ENCODE assay signal across 1 cellular context in the genomic region with DNA sequence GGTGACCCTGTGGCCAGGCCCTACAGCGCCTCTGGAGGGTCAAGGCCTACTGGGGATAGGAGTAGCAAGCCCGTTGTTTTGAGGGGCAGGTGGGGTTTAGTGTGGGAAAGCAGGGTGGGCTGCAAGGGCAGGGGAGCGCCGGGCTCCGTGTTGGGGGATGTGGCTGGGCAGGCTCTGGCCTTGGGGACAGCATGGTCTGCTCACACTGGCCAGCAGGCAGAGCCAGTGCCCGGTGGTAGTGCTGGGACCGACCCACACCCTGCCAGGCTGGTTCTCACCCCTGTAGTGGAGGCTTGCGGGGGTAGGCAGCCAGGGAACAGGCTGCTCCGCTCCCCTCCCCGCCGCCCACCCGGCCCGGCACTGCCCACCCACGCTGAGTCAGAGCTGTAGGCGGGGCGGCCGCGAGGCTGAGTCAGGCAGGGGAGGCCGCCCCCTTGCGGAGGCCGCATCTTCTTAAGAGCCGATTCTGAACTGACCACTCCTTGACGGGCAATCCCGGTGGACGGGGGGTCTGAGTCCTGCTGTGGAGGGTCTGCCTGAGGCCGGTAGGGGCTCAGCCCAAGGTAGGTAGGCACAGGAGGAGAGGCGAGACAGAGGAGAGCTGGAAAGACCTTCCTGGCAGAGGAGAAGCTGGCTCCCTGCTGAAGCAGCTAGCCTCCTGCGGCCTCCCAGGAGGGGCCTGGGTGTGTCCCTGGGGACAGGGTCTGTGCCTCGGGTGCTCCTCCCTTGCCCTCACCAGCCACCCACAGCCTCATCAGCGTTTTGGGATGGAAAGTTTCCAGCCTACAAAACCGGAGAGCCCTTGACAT.
TF ChIP-seq lines count a peak whose summit lies in the region.

No MANE protein-coding gene starts in this region.

TF ChIP-seq in K562, 482 proteins besides CTCF, POLR2A, EP300 and RAD21 (continued from another document and continues in another):
- TF ChIP-seq, protein P1, sequence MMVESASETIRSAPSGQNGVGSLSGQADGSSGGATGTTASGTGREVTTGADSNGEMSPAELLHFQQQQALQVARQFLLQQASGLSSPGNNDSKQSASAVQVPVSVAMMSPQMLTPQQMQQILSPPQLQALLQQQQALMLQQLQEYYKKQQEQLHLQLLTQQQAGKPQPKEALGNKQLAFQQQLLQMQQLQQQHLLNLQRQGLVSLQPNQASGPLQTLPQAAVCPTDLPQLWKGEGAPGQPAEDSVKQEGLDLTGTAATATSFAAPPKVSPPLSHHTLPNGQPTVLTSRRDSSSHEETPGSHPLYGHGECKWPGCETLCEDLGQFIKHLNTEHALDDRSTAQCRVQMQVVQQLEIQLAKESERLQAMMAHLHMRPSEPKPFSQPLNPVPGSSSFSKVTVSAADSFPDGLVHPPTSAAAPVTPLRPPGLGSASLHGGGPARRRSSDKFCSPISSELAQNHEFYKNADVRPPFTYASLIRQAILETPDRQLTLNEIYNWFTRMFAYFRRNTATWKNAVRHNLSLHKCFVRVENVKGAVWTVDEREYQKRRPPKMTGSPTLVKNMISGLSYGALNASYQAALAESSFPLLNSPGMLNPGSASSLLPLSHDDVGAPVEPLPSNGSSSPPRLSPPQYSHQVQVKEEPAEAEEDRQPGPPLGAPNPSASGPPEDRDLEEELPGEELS (CRISPR knock-in tag; IDR thresholded peaks at IDR 0.05; ENCODE audit: borderline replicate concordance) = no peak
- TF ChIP-seq ZNF589 (CRISPR knock-in tag; IDR thresholded peaks at IDR 0.05; ENCODE audit: low read depth) (no peak; the same call in 1 of the 2 replicates), SMARCE1 (IDR thresholded peaks at IDR 0.05) (peak; percentile 79), SLC30A9 (CRISPR knock-in tag; IDR thresholded peaks at IDR 0.05) (no peak), TEAD1 (CRISPR knock-in tag; IDR thresholded peaks at IDR 0.05) (peak; percentile 29 to 64), ELF4 (CRISPR knock-in tag; IDR thresholded peaks at IDR 0.05) (no peak), NFRKB (IDR thresholded peaks at IDR 0.05; ENCODE audit: low read depth) (peak; percentile 31; the same call in 1 of the 2 replicates), CBX1 (IDR thresholded peaks at IDR 0.05; ENCODE audit: low read depth) (no peak), GTF2F1 (IDR thresholded peaks at IDR 0.05; ENCODE audit: low read depth, low read length) (no peak), ZNF77 (CRISPR knock-in tag; IDR thresholded peaks at IDR 0.05) (no peak), MAFG (tag; conservative IDR thresholded peaks at IDR 0.05) (peak; percentile 65; the same call in 1 of the 2 replicates), BRCA1 (IDR thresholded peaks at IDR 0.05) (no peak), BRCA1 (CRISPR knock-in tag; IDR thresholded peaks at IDR 0.05) (no peak), SRF (CRISPR knock-in tag; IDR thresholded peaks at IDR 0.05) (no peak), STAT5A (IDR thresholded peaks at IDR 0.05; ENCODE audit: borderline replicate concordance, low read length) (no peak), ZNF175 (CRISPR knock-in tag; IDR thresholded peaks at IDR 0.05; ENCODE audit: low read depth) (no peak; the same call in 1 of the 2 replicates), ZNF197 (CRISPR knock-in tag; IDR thresholded peaks at IDR 0.05; ENCODE audit: low read depth) (no peak), FOS (IDR thresholded peaks at IDR 0.05; ENCODE audit: extremely low read depth, insufficient read length) (peak; percentile 9), ZKSCAN8 (CRISPR knock-in tag; IDR thresholded peaks at IDR 0.05) (no peak), FUS (optimal IDR thresholded peaks at IDR 0.05; ENCODE audit: low read depth, low read length) (no peak), KAT7 (CRISPR knock-in tag; IDR thresholded peaks at IDR 0.05; ENCODE audit: borderline replicate concordance) (no peak), KAT2B (IDR thresholded peaks at IDR 0.05; ENCODE audit: low read depth, low read length) (no peak), ZC3H4 (CRISPR knock-in tag; IDR thresholded peaks at IDR 0.05; ENCODE audit: borderline replicate concordance) (no peak), ZNF583 (CRISPR knock-in tag; IDR thresholded peaks at IDR 0.05) (0 out of 2 replicates have a peak, but pooled peaks have one; percentile 32), BMI1 (IDR thresholded peaks at IDR 0.05; ENCODE audit: low read length) (no peak), ERF (CRISPR knock-in tag; IDR thresholded peaks at IDR 0.05) (no peak), CXXC5 (CRISPR knock-in tag; IDR thresholded peaks at IDR 0.05) (peak; percentile 64), NBN (IDR thresholded peaks at IDR 0.05; ENCODE audit: low read depth) (no peak), ETV1 (tag; conservative IDR thresholded peaks at IDR 0.05; ENCODE audit: low read depth) (0 out of 2 replicates have a peak, but pooled peaks have one; percentile 7), RBM22 (IDR thresholded peaks at IDR 0.05; ENCODE audit: low read depth, low read length, poor library complexity, severe bottlenecking) (no peak), PTRF (tag; IDR thresholded peaks at IDR 0.05) (no peak), ZNF263 (CRISPR knock-in tag; IDR thresholded peaks at IDR 0.05; ENCODE audit: borderline replicate concordance) (peak; percentile 33; the same call in 1 of the 2 replicates), POLR2AphosphoS2 (IDR thresholded peaks at IDR 0.05; ENCODE audit: low read length) (no peak), GABPB1 (CRISPR knock-in tag; IDR thresholded peaks at IDR 0.05) (peak; percentile 61; the same call in 1 of the 2 replicates), CREB1 (IDR thresholded peaks at IDR 0.05) (no peak), CREB1 (CRISPR knock-in tag; IDR thresholded peaks at IDR 0.05) (0 out of 2 replicates have a peak, but pooled peaks have one; percentile 45), TAL1 (IDR thresholded peaks at IDR 0.05) (no peak), MAZ (CRISPR knock-in tag; conservative IDR thresholded peaks at IDR 0.05 in 1 of 2, IDR thresholded peaks at IDR 0.05 in 1 of 2) (peak; percentile 68 to 79; a peak in 3 of 4 replicates), THRAP3 (IDR thresholded peaks at IDR 0.05; ENCODE audit: borderline replicate concordance) (no peak), MYC (IDR thresholded peaks at IDR 0.05; ENCODE audit: low read depth, low read length) (peak; percentile 55), MYC (CRISPR knock-in tag; IDR thresholded peaks at IDR 0.05; ENCODE audit: borderline replicate concordance, low read depth) (peak; percentile 23; the same call in 1 of the 2 replicates), ZNF696 (CRISPR knock-in tag; conservative IDR thresholded peaks at IDR 0.05) (no peak), HMGN3 (IDR thresholded peaks at IDR 0.05; ENCODE audit: borderline replicate concordance, extremely low read depth, insufficient read length, low read depth, low read length) (peak; percentile 66), PHF8 (IDR thresholded peaks at IDR 0.05; ENCODE audit: borderline replicate concordance, low read length) (peak; percentile 38; the same call in 1 of the 2 replicates), ZFP30 (CRISPR knock-in tag; IDR thresholded peaks at IDR 0.05; ENCODE audit: borderline replicate concordance) (no peak), SMARCB1 (IDR thresholded peaks at IDR 0.05; ENCODE audit: insufficient read length, low read depth) (peak; percentile 36), DPF2 (IDR thresholded peaks at IDR 0.05) (peak; percentile 82; the same call in 1 of the 2 replicates), POLR2B (IDR thresholded peaks at IDR 0.05; ENCODE audit: low read depth, partially characterized antibody) (no peak), DMBX1 (CRISPR knock-in tag; IDR thresholded peaks at IDR 0.05; ENCODE audit: borderline replicate concordance) (0 out of 2 replicates have a peak, but pooled peaks have one; percentile 32)
- TF ChIP-seq, protein P2, sequence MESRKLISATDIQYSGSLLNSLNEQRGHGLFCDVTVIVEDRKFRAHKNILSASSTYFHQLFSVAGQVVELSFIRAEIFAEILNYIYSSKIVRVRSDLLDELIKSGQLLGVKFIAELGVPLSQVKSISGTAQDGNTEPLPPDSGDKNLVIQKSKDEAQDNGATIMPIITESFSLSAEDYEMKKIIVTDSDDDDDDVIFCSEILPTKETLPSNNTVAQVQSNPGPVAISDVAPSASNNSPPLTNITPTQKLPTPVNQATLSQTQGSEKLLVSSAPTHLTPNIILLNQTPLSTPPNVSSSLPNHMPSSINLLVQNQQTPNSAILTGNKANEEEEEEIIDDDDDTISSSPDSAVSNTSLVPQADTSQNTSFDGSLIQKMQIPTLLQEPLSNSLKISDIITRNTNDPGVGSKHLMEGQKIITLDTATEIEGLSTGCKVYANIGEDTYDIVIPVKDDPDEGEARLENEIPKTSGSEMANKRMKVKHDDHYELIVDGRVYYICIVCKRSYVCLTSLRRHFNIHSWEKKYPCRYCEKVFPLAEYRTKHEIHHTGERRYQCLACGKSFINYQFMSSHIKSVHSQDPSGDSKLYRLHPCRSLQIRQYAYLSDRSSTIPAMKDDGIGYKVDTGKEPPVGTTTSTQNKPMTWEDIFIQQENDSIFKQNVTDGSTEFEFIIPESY (CRISPR knock-in tag; IDR thresholded peaks at IDR 0.05) = peak; percentile 26; the same call in 1 of the 2 replicates
- TF ChIP-seq, protein P3, sequence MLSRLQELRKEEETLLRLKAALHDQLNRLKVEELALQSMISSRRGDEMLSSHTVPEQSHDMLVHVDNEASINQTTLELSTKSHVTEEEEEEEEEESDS (CRISPR knock-in tag; IDR thresholded peaks at IDR 0.05) = no peak
- TF ChIP-seq, protein P4, sequence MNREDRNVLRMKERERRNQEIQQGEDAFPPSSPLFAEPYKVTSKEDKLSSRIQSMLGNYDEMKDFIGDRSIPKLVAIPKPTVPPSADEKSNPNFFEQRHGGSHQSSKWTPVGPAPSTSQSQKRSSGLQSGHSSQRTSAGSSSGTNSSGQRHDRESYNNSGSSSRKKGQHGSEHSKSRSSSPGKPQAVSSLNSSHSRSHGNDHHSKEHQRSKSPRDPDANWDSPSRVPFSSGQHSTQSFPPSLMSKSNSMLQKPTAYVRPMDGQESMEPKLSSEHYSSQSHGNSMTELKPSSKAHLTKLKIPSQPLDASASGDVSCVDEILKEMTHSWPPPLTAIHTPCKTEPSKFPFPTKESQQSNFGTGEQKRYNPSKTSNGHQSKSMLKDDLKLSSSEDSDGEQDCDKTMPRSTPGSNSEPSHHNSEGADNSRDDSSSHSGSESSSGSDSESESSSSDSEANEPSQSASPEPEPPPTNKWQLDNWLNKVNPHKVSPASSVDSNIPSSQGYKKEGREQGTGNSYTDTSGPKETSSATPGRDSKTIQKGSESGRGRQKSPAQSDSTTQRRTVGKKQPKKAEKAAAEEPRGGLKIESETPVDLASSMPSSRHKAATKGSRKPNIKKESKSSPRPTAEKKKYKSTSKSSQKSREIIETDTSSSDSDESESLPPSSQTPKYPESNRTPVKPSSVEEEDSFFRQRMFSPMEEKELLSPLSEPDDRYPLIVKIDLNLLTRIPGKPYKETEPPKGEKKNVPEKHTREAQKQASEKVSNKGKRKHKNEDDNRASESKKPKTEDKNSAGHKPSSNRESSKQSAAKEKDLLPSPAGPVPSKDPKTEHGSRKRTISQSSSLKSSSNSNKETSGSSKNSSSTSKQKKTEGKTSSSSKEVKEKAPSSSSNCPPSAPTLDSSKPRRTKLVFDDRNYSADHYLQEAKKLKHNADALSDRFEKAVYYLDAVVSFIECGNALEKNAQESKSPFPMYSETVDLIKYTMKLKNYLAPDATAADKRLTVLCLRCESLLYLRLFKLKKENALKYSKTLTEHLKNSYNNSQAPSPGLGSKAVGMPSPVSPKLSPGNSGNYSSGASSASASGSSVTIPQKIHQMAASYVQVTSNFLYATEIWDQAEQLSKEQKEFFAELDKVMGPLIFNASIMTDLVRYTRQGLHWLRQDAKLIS (CRISPR knock-in tag; IDR thresholded peaks at IDR 0.05) = 0 out of 2 replicates have a peak, but pooled peaks have one; percentile 8
- TF ChIP-seq, protein P5, sequence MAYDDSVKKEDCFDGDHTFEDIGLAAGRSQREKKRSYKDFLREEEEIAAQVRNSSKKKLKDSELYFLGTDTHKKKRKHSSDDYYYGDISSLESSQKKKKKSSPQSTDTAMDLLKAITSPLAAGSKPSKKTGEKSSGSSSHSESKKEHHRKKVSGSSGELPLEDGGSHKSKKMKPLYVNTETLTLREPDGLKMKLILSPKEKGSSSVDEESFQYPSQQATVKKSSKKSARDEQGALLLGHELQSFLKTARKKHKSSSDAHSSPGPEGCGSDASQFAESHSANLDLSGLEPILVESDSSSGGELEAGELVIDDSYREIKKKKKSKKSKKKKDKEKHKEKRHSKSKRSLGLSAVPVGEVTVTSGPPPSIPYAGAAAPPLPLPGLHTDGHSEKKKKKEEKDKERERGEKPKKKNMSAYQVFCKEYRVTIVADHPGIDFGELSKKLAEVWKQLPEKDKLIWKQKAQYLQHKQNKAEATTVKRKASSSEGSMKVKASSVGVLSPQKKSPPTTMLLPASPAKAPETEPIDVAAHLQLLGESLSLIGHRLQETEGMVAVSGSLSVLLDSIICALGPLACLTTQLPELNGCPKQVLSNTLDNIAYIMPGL (CRISPR knock-in tag; IDR thresholded peaks at IDR 0.05) = peak; percentile 55; the same call in 1 of the 2 replicates
- TF ChIP-seq, protein P6, sequence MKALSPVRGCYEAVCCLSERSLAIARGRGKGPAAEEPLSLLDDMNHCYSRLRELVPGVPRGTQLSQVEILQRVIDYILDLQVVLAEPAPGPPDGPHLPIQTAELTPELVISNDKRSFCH (CRISPR knock-in tag; IDR thresholded peaks at IDR 0.05) = no peak
- TF ChIP-seq, protein P6 (tag; IDR thresholded peaks at IDR 0.05) = no peak
- TF ChIP-seq, protein P7, sequence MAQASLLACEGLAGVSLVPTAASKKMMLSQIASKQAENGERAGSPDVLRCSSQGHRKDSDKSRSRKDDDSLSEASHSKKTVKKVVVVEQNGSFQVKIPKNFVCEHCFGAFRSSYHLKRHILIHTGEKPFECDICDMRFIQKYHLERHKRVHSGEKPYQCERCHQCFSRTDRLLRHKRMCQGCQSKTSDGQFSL (CRISPR knock-in tag; IDR thresholded peaks at IDR 0.05) = peak; percentile 16; the same call in 1 of the 2 replicates
- TF ChIP-seq, protein P7 (tag; IDR thresholded peaks at IDR 0.05) = no peak
- TF ChIP-seq, protein P8, sequence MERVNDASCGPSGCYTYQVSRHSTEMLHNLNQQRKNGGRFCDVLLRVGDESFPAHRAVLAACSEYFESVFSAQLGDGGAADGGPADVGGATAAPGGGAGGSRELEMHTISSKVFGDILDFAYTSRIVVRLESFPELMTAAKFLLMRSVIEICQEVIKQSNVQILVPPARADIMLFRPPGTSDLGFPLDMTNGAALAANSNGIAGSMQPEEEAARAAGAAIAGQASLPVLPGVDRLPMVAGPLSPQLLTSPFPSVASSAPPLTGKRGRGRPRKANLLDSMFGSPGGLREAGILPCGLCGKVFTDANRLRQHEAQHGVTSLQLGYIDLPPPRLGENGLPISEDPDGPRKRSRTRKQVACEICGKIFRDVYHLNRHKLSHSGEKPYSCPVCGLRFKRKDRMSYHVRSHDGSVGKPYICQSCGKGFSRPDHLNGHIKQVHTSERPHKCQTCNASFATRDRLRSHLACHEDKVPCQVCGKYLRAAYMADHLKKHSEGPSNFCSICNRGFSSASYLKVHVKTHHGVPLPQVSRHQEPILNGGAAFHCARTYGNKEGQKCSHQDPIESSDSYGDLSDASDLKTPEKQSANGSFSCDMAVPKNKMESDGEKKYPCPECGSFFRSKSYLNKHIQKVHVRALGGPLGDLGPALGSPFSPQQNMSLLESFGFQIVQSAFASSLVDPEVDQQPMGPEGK (CRISPR knock-in tag; IDR thresholded peaks at IDR 0.05; ENCODE audit: borderline replicate concordance) = no peak
